Comparison of ENCODE assay signal across 1 cellular context in the genomic region with DNA sequence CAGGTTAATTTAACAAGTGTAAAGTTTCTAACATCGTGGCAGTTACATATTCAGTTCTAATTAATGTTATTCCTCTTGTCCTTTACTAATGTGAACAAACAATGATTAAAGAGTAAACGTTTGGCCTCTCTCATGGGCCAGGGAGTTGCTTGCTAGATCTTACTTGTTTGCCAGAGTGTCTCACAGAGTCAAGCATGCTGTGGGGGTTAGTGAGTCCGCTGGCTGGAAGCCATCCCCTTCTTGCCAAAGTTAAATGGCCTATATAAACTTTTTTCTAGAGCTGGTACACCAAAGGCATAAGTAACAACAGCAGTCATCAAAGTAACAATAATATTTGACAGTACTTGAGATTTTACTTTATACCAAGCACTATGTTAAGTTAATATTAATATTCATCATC.
TF ChIP-seq lines count a peak whose summit lies in the region.

No MANE protein-coding gene starts in this region.

TF ChIP-seq in IMR-90, 13 proteins besides CTCF, POLR2A, EP300 and RAD21 (continued from another document):
- TF ChIP-seq CEBPB (IDR thresholded peaks at IDR 0.05; ENCODE audit: low read depth, low read length) (no peak), NFE2L2 (IDR thresholded peaks at IDR 0.05; ENCODE audit: low read depth, low read length) (no peak), RCOR1 (IDR thresholded peaks at IDR 0.05; ENCODE audit: insufficient replicate concordance, low read length) (no peak), CHD1 (IDR thresholded peaks at IDR 0.05; ENCODE audit: low read depth, low read length) (no peak), USF2 (IDR thresholded peaks at IDR 0.05; ENCODE audit: low read depth, low read length) (no peak), MAFK (IDR thresholded peaks at IDR 0.05; ENCODE audit: low read depth, low read length) (no peak)
- TF ChIP-seq, protein P1, sequence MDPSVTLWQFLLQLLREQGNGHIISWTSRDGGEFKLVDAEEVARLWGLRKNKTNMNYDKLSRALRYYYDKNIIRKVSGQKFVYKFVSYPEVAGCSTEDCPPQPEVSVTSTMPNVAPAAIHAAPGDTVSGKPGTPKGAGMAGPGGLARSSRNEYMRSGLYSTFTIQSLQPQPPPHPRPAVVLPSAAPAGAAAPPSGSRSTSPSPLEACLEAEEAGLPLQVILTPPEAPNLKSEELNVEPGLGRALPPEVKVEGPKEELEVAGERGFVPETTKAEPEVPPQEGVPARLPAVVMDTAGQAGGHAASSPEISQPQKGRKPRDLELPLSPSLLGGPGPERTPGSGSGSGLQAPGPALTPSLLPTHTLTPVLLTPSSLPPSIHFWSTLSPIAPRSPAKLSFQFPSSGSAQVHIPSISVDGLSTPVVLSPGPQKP (IDR thresholded peaks at IDR 0.05; ENCODE audit: borderline replicate concordance, low read depth, low read length), result no peak
TF ChIP-seq in IMR-90: peak in this region for 0.
